22 cellular contexts compared by ENCODE assay signal in genomic region chr1:42806593-42806992, GRCh38. TPM values are rescaled to one million over a fixed set of nuclear protein-coding genes. Genes with fewer than 3 reads are reported as not detected.
"Had no signal": no experiment of that assay in that cellular context is flagged by ENCODE, and none has a peak within 500 bp of the region (broad histone marks: within the 10 kb centered on the region; RNA-seq: fewer than 3 reads in every experiment).

No MANE protein-coding gene starts in this region.

- H3K4me3 ChIP-seq: lung, thyroid gland, vagina had no signal

- H3K27ac ChIP-seq: thyroid gland, vagina had no signal

- H3K4me1 Mint-ChIP-seq: WTC11 had no signal

- H3K4me3 Mint-ChIP-seq: activated naive CD8-positive, alpha-beta T cell; effector memory CD8-positive, alpha-beta T cell; mesothelial cell of epicardium; T-helper 2 cell treated with Interferon-gamma antibody and Interleukin-4, amounts not matched to agents 5 μg/mL and 100 μg/mL, for 36 hours; WTC11 had no signal

- ATAC-seq: effector memory CD8-positive, alpha-beta T cell; left lobe of liver; WTC11 had no signal

- H3K9me3 Mint-ChIP-seq: effector memory CD8-positive, alpha-beta T cell; T-helper 2 cell treated with Interferon-gamma antibody and Interleukin-4, amounts not matched to agents 5 μg/mL and 100 μg/mL, for 36 hours had no signal

- H3K36me3 ChIP-seq: thyroid gland had no signal

- DNase-seq: activated CD4-positive, alpha-beta T cell treated with anti-CD3 and anti-CD28 coated beads for 48 hours; activated CD8-positive, alpha-beta memory T cell treated with anti-CD3 and anti-CD28 coated beads for 24 hours; activated CD8-positive, alpha-beta memory T cell treated with anti-CD3 and anti-CD28 coated beads, Interleukin-2, amount 50 U/mL, for 48 hours; activated gamma-delta T cell; dermis blood vessel endothelial cell; effector memory CD8-positive, alpha-beta T cell; hippocampal formation; stimulated activated CD4-positive, alpha-beta T cell treated with anti-CD3 and anti-CD28 coated beads, Interleukin-12 subunit alpha, Interleukin-12 subunit beta, amount 100 ng/mL, for 4 hours; stimulated activated CD4-positive, alpha-beta T cell treated with anti-CD3 and anti-CD28 coated beads, Interleukin-1b, Interleukin-23, amount 100 ng/mL, for 48 hours; stimulated activated CD8-positive, alpha-beta memory T cell treated with anti-CD3 and anti-CD28 coated beads, Interleukin-4, amount 100 ng/mL, for 48 hours; stimulated activated naive CD4-positive, alpha-beta T cell; SW 1271; thyroid gland had no signal

- H3K27ac Mint-ChIP-seq: activated naive CD8-positive, alpha-beta T cell; mesothelial cell of epicardium; progenitor cell of endocrine pancreas; T-helper 2 cell treated with Interferon-gamma antibody and Interleukin-4, amounts not matched to agents 5 μg/mL and 100 μg/mL, for 36 hours; WTC11 had no signal

- H3K27me3 ChIP-seq: thyroid gland, vagina had no signal

- H3K9me3 ChIP-seq: thyroid gland, vagina had no signal

- H3K27me3 Mint-ChIP-seq: activated naive CD8-positive, alpha-beta T cell; progenitor cell of endocrine pancreas had no signal

- H3K4me1 ChIP-seq: thyroid gland, vagina had no signal

RNA-seq across cellular contexts. Expression of gene TMEM269, which starts 21.8 kb away (rescaled TPM):
- total RNA-seq: cardiac septum, dermis blood vessel endothelial cell, vagina had no signal
